25 cellular contexts compared by ENCODE assay signal in genomic region chr10:62562101-62562500, GRCh38.
"Had no signal": no experiment of that assay in that cellular context is flagged by ENCODE, and none has a peak within 500 bp of the region (broad histone marks: within the 10 kb centered on the region; RNA-seq: fewer than 3 reads in every experiment).

No MANE protein-coding gene starts in this region.

- FAIRE-seq: bronchial epithelial cell, K562 had no signal

- DNase-seq: activated CD4-positive, alpha-beta memory T cell treated with anti-CD3 and anti-CD28 coated beads for 36 hours; activated CD4-positive, alpha-beta T cell treated with anti-CD3 and anti-CD28 coated beads, Interleukin-2, amount 10 ng/mL, durations not matched to agents 7 days and 5 days; activated CD4-positive, CD25-positive, alpha-beta regulatory T cell; activated CD8-positive, alpha-beta memory T cell treated with anti-CD3 and anti-CD28 coated beads for 24 hours; activated gamma-delta T cell treated with Interleukin-2 at 50 U/mL for 16 hours; activated naive CD4-positive, alpha-beta T cell treated with anti-CD3 and anti-CD28 coated beads, Interleukin-2, amount 50 U/mL, for 16 hours; activated naive CD8-positive, alpha-beta T cell treated with anti-CD3 and anti-CD28 coated beads, Interleukin-2, amount 10 ng/mL, durations not matched to agents 7 days and 5 days; activated T-cell treated with anti-CD3 and anti-CD28 coated beads, Interleukin-2, amount 50 U/mL, for 4 hours; adrenal gland; aorta; body of pancreas; central memory CD4-positive, alpha-beta T cell; Karpas-422; MM.1S; NCI-H1105; NCI-H1436; NCI-H187; NCI-H2081; NCI-H446; NCI-H524 had no signal

- H3K9me3 ChIP-seq: adrenal gland, body of pancreas had no signal

- H3K4me1 ChIP-seq: body of pancreas had no signal

- H3K27ac Mint-ChIP-seq: activated CD4-positive, alpha-beta memory T cell treated with anti-CD3 and anti-CD28 coated beads for 36 hours; activated CD4-positive, alpha-beta T cell treated with anti-CD3 and anti-CD28 coated beads, Interleukin-2, amount 10 ng/mL, durations not matched to agents 7 days and 5 days; activated naive CD8-positive, alpha-beta T cell treated with anti-CD3 and anti-CD28 coated beads, Interleukin-2, amount 10 ng/mL, durations not matched to agents 7 days and 5 days; activated T-helper 2 cell treated with anti-CD3 and anti-CD28 coated beads, Interferon-gamma antibody, Interleukin-2, Interleukin-4, amounts not matched to agents 10 μg/mL and 5 μg/mL and 100 μg/mL, durations not matched to agents 14 hours and 24 hours and 36 hours had no signal

- H3K4me1 Mint-ChIP-seq: activated CD4-positive, alpha-beta T cell treated with anti-CD3 and anti-CD28 coated beads, Interleukin-2, amount 10 ng/mL, durations not matched to agents 7 days and 5 days; activated naive CD8-positive, alpha-beta T cell treated with anti-CD3 and anti-CD28 coated beads, Interleukin-2, amount 10 ng/mL, durations not matched to agents 7 days and 5 days had no signal

- H3K27ac ChIP-seq: body of pancreas, SK-N-MC, VCaP had no signal

- H3K9me3 Mint-ChIP-seq: activated CD4-positive, alpha-beta memory T cell treated with anti-CD3 and anti-CD28 coated beads for 36 hours; activated CD4-positive, alpha-beta T cell treated with anti-CD3 and anti-CD28 coated beads, Interleukin-2, amount 10 ng/mL, durations not matched to agents 7 days and 5 days; activated T-cell treated with anti-CD3 and anti-CD28 coated beads, Interleukin-2, amount 50 U/mL, for 4 hours; activated T-helper 2 cell treated with anti-CD3 and anti-CD28 coated beads, Interferon-gamma antibody, Interleukin-2, Interleukin-4, amounts not matched to agents 10 μg/mL and 5 μg/mL and 100 μg/mL, durations not matched to agents 14 hours and 24 hours and 36 hours had no signal

- H3K36me3 Mint-ChIP-seq: activated CD4-positive, alpha-beta memory T cell treated with anti-CD3 and anti-CD28 coated beads for 36 hours; activated naive CD8-positive, alpha-beta T cell treated with anti-CD3 and anti-CD28 coated beads, Interleukin-2, amount 10 ng/mL, durations not matched to agents 7 days and 5 days had no signal

- H3K36me3 ChIP-seq: adrenal gland had no signal

- H3K27me3 ChIP-seq: adrenal gland, body of pancreas had no signal

- H3K4me3 Mint-ChIP-seq: activated CD4-positive, alpha-beta memory T cell treated with anti-CD3 and anti-CD28 coated beads for 36 hours; activated CD4-positive, alpha-beta T cell treated with anti-CD3 and anti-CD28 coated beads, Interleukin-2, amount 10 ng/mL, durations not matched to agents 7 days and 5 days; activated naive CD8-positive, alpha-beta T cell treated with anti-CD3 and anti-CD28 coated beads, Interleukin-2, amount 10 ng/mL, durations not matched to agents 7 days and 5 days; activated T-cell treated with anti-CD3 and anti-CD28 coated beads, Interleukin-2, amount 50 U/mL, for 4 hours had no signal

- ATAC-seq: activated T-cell treated with anti-CD3 and anti-CD28 coated beads, Interleukin-2, amount 50 U/mL, for 4 hours; body of pancreas; K562 had no signal

- H3K4me3 ChIP-seq: adrenal gland, body of pancreas, K562, SK-N-MC had no signal
